Comparison of ENCODE assay signal across 1 cellular context in genomic region chr19:498977-499623, GRCh38.
TF ChIP-seq lines count a peak whose summit lies in the region.

No MANE protein-coding gene starts in this region.

TF ChIP-seq in HepG2, 621 proteins besides CTCF, POLR2A, EP300 and RAD21 (continued from another document and continues in another):
- TF ChIP-seq ZNF710 (CRISPR knock-in tag; IDR thresholded peaks at IDR 0.05; ENCODE audit: borderline replicate concordance), result no peak
- TF ChIP-seq MLX (CRISPR knock-in tag; IDR thresholded peaks at IDR 0.05), result no peak
- TF ChIP-seq ZNF75D (CRISPR knock-in tag; IDR thresholded peaks at IDR 0.05; ENCODE audit: borderline replicate concordance), result no peak
- TF ChIP-seq NR3C1 (CRISPR knock-in tag; IDR thresholded peaks at IDR 0.05), result no peak
- TF ChIP-seq MYNN (CRISPR knock-in tag; IDR thresholded peaks at IDR 0.05; ENCODE audit: low read depth), result no peak
- no peak for TF ChIP-seq CBX1 (IDR thresholded peaks at IDR 0.05; ENCODE audit: low read depth)
- TF ChIP-seq ZNF180 (CRISPR knock-in tag; IDR thresholded peaks at IDR 0.05; ENCODE audit: borderline replicate concordance, low read depth), result no peak
- TF ChIP-seq PCBP1 (IDR thresholded peaks at IDR 0.05; ENCODE audit: borderline replicate concordance, low read depth, low read length), result 0 out of 2 replicates have a peak, but pooled peaks have one; percentile 77
- no peak for TF ChIP-seq PITX1 (CRISPR knock-in tag; IDR thresholded peaks at IDR 0.05)
- TF ChIP-seq FOXK2 (IDR thresholded peaks at IDR 0.05), result no peak
- no peak for TF ChIP-seq RBM39 (IDR thresholded peaks at IDR 0.05; ENCODE audit: low read depth, low read length, poor library complexity, severe bottlenecking)
- TF ChIP-seq ZNF513 (CRISPR knock-in tag; conservative IDR thresholded peaks at IDR 0.05), result no peak
- peak; percentile 80; the same call in 1 of the 2 replicates for TF ChIP-seq ZMYM2 (CRISPR knock-in tag; IDR thresholded peaks at IDR 0.05)
- no peak for TF ChIP-seq TOE1 (CRISPR knock-in tag; IDR thresholded peaks at IDR 0.05)
- 0 out of 2 replicates have a peak, but pooled peaks have one; percentile 32 for TF ChIP-seq ZSCAN25 (CRISPR knock-in tag; IDR thresholded peaks at IDR 0.05)
- no peak for TF ChIP-seq NAIF1 (CRISPR knock-in tag; IDR thresholded peaks at IDR 0.05; ENCODE audit: borderline replicate concordance)
- peak; percentile 74; the same call in 1 of the 2 replicates for TF ChIP-seq ZNF770 (CRISPR knock-in tag; IDR thresholded peaks at IDR 0.05)
- no peak for TF ChIP-seq TIGD3 (CRISPR knock-in tag; IDR thresholded peaks at IDR 0.05; ENCODE audit: borderline replicate concordance)
- no peak for TF ChIP-seq ZNF138 (CRISPR knock-in tag; IDR thresholded peaks at IDR 0.05; ENCODE audit: low read depth)
- TF ChIP-seq POLR2AphosphoS2 (IDR thresholded peaks at IDR 0.05; ENCODE audit: low read depth, low read length), result no peak
- TF ChIP-seq STAG1 (CRISPR knock-in tag; IDR thresholded peaks at IDR 0.05), result no peak
- TF ChIP-seq ELF3 (CRISPR knock-in tag; IDR thresholded peaks at IDR 0.05), result no peak
- no peak for TF ChIP-seq MXI1 (IDR thresholded peaks at IDR 0.05; ENCODE audit: borderline replicate concordance, low read depth, low read length)
- peak; percentile 12 for TF ChIP-seq ZFP36 (IDR thresholded peaks at IDR 0.05; ENCODE audit: borderline replicate concordance, low read depth, low read length, partially characterized antibody)
- no peak for TF ChIP-seq ISL2 (CRISPR knock-in tag; IDR thresholded peaks at IDR 0.05)
- 0 out of 2 replicates have a peak, but pooled peaks have one; percentile 21 for TF ChIP-seq ZNF574 (CRISPR knock-in tag; IDR thresholded peaks at IDR 0.05)
- TF ChIP-seq SOX6 (IDR thresholded peaks at IDR 0.05), result no peak
- TF ChIP-seq SOX6 (CRISPR knock-in tag; IDR thresholded peaks at IDR 0.05), result no peak
- TF ChIP-seq MZF1 (CRISPR knock-in tag; IDR thresholded peaks at IDR 0.05; ENCODE audit: borderline replicate concordance), result no peak
- TF ChIP-seq PATZ1 (CRISPR knock-in tag; IDR thresholded peaks at IDR 0.05), result peak; percentile 76; the same call in 1 of the 2 replicates
- no peak; the same call in 1 of the 2 replicates for TF ChIP-seq MTA1 (CRISPR knock-in tag; IDR thresholded peaks at IDR 0.05; ENCODE audit: borderline replicate concordance)
- TF ChIP-seq HMG20A (CRISPR knock-in tag; IDR thresholded peaks at IDR 0.05; ENCODE audit: borderline replicate concordance), result no peak
- TF ChIP-seq RARA (CRISPR knock-in tag; IDR thresholded peaks at IDR 0.05), result 0 out of 2 replicates have a peak, but pooled peaks have one; percentile 6
- TF ChIP-seq WIZ (CRISPR knock-in tag; IDR thresholded peaks at IDR 0.05), result no peak
- TF ChIP-seq MATR3 (CRISPR knock-in tag; IDR thresholded peaks at IDR 0.05), result no peak
- no peak for TF ChIP-seq ARNT2 (CRISPR knock-in tag; IDR thresholded peaks at IDR 0.05; ENCODE audit: low read depth)
- TF ChIP-seq PRPF4 (IDR thresholded peaks at IDR 0.05; ENCODE audit: low read depth, low read length, poor library complexity, severe bottlenecking), result no peak
- no peak for TF ChIP-seq SRSF4 (IDR thresholded peaks at IDR 0.05; ENCODE audit: low read depth, low read length, poor library complexity, severe bottlenecking)
- no peak for TF ChIP-seq IRF1 (CRISPR knock-in tag; IDR thresholded peaks at IDR 0.05; ENCODE audit: low read depth)
- TF ChIP-seq PHB2 (IDR thresholded peaks at IDR 0.05; ENCODE audit: partially characterized antibody), result no peak
- peak; percentile 86 for TF ChIP-seq KDM1A (CRISPR knock-in tag; IDR thresholded peaks at IDR 0.05)
- TF ChIP-seq MED8 (CRISPR knock-in tag; IDR thresholded peaks at IDR 0.05; ENCODE audit: insufficient replicate concordance), result no peak
- no peak for TF ChIP-seq KDM4B (CRISPR knock-in tag; IDR thresholded peaks at IDR 0.05)
- TF ChIP-seq ZBTB7A (CRISPR knock-in tag; IDR thresholded peaks at IDR 0.05), result peak; percentile 90
- no peak for TF ChIP-seq MTA3 (CRISPR knock-in tag; IDR thresholded peaks at IDR 0.05)
- no peak for TF ChIP-seq BCL6 (CRISPR knock-in tag; IDR thresholded peaks at IDR 0.05)
- TF ChIP-seq FOXC1 (CRISPR knock-in tag; IDR thresholded peaks at IDR 0.05; ENCODE audit: borderline replicate concordance), result peak; percentile 80
- TF ChIP-seq DMTF1 (CRISPR knock-in tag; IDR thresholded peaks at IDR 0.05), result no peak
- TF ChIP-seq TSC22D2 (CRISPR knock-in tag; IDR thresholded peaks at IDR 0.05; ENCODE audit: borderline replicate concordance), result no peak
- no peak for TF ChIP-seq HOXA9 (CRISPR knock-in tag; IDR thresholded peaks at IDR 0.05; ENCODE audit: borderline replicate concordance)
- TF ChIP-seq TRIM24 (CRISPR knock-in tag; IDR thresholded peaks at IDR 0.05), result no peak
- TF ChIP-seq ZNF720 (CRISPR knock-in tag; IDR thresholded peaks at IDR 0.05), result no peak
- TF ChIP-seq ZNF143 (CRISPR knock-in tag; IDR thresholded peaks at IDR 0.05), result no peak
- TF ChIP-seq CAMTA2 (CRISPR knock-in tag; IDR thresholded peaks at IDR 0.05; ENCODE audit: borderline replicate concordance), result no peak
- no peak for TF ChIP-seq PHF5A (CRISPR knock-in tag; IDR thresholded peaks at IDR 0.05; ENCODE audit: low read depth, unreplicated experiment)
- peak; percentile 43; the same call in 1 of the 2 replicates for TF ChIP-seq NR2F6 (IDR thresholded peaks at IDR 0.05)
- TF ChIP-seq NR2F6 (CRISPR knock-in tag; IDR thresholded peaks at IDR 0.05), result no peak
- peak; percentile 100 for TF ChIP-seq ZMYM3 (CRISPR knock-in tag; IDR thresholded peaks at IDR 0.05)
- TF ChIP-seq ZNF644 (CRISPR knock-in tag; IDR thresholded peaks at IDR 0.05; ENCODE audit: low read depth), result no peak
- TF ChIP-seq ZNF841 (CRISPR knock-in tag; IDR thresholded peaks at IDR 0.05; ENCODE audit: borderline replicate concordance), result no peak
- TF ChIP-seq ZBTB38 (CRISPR knock-in tag; IDR thresholded peaks at IDR 0.05), result peak; percentile 24; the same call in 1 of the 2 replicates
